8 cellular contexts compared by ENCODE assay signal in the genomic region with DNA sequence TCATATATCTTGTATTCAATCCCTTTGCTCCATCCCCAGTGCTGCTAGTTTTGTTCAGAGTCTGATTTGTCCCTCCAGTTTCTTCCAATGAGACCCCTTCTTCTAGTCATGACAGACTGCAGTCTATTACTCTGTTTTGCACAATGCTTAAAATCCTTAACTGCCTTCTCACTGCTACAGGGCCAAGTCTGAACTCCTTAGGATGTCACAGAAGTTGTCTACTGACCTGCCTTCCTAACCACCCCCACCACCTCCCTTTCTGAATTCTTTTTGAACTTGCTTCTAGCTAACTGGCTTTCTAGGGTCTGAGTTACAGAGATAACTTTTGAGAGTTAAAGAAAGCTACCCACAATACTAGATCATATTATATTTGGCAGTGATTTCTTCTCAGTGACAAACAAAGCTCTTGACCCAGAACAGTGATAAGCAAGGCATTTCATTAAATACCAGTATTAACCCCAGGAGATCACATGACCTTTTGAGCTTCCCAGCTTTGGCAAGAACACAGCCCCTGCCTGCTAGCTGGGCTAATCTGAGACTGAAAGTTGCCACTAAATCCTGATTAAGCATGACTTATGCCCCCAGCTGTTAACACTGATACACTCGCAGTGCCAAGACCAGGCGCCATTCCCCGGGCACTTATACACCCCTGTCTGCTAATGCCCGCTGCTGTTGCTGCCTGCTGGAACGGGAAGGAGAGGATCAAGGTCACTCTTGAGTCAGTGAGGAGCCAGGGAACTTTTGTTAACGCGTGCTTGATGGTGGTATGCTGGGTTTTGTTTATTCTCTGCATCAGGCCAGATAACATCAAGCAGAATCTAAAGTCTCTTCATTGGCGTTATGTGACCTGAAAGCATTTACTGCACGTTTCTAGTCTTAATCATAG. TPM values are rescaled to one million over a fixed set of nuclear protein-coding genes. Genes with fewer than 3 reads are reported as not detected.
DNase-seq lines count a peak whose midpoint lies in the region; ATAC-seq and TF ChIP-seq lines count a peak whose summit lies in the region.

No MANE protein-coding gene starts in this region.

- TF ChIP-seq POLR2A in esophagus muscularis mucosa (IDR thresholded peaks at IDR 0.05; ENCODE audit: low read depth) (no peak), uterus (IDR thresholded peaks at IDR 0.05) (no peak)

- H3K36me3 ChIP-seq in esophagus muscularis mucosa = no peaks in the 10 kb centered on the region
- no peaks in the 10 kb centered on the region for H3K36me3 ChIP-seq in uterus

- peaks cover 32% of the 10 kb centered on the region for H3K27me3 Mint-ChIP-seq in T-helper 1 cell treated with Interleukin-12 subunit alpha and Interleukin-12 subunit beta and Interleukin-4 antibody, amounts not matched to agents 30 μg/mL and 1 μg/mL, for 36 hours (ENCODE audit: low read depth)
- H3K27me3 Mint-ChIP-seq in mesothelial cell of epicardium (ENCODE audit: low read depth) = no peaks in the 10 kb centered on the region

- intact Hi-C loops in esophagus muscularis mucosa (cut with DNase I) = loop anchor here (10.0 kb wide), 1 partner anchor 427 kb away; no protein-coding TSS in a partner anchor
- intact Hi-C loops in uterus (cut with DNase I; ENCODE audit: low total_unique reads) = no loop called here

- WGBS in esophagus muscularis mucosa = 30% methylated on average over 9 of the region's 9 CpGs

- TF ChIP-seq CTCF in esophagus muscularis mucosa (IDR thresholded peaks at IDR 0.05) (no peak), mesothelial cell of epicardium (IDR thresholded peaks at IDR 0.05; ENCODE audit: unreplicated experiment) (no peak), uterus (IDR thresholded peaks at IDR 0.05) (no peak)

- no peaks in the 10 kb centered on the region for H3K27me3 ChIP-seq in esophagus muscularis mucosa
- no peaks in the 10 kb centered on the region for H3K27me3 ChIP-seq in uterus

- no peak overlapping the region for H3K4me3 Mint-ChIP-seq in T-helper 1 cell treated with Interleukin-12 subunit alpha and Interleukin-12 subunit beta and Interleukin-4 antibody, amounts not matched to agents 30 μg/mL and 1 μg/mL, for 36 hours
- H3K4me3 Mint-ChIP-seq in mesothelial cell of epicardium = peak overlapping the region; percentile 52

- no peaks in the 10 kb centered on the region for H3K36me3 Mint-ChIP-seq in T-helper 1 cell treated with Interleukin-12 subunit alpha and Interleukin-12 subunit beta and Interleukin-4 antibody, amounts not matched to agents 30 μg/mL and 1 μg/mL, for 36 hours (ENCODE audit: low read depth)
- H3K36me3 Mint-ChIP-seq in mesothelial cell of epicardium = no peaks in the 10 kb centered on the region

- H3K4me3 ChIP-seq in esophagus muscularis mucosa (peak overlapping the region; percentile 53 to 59 (median 58)), uterus (peak overlapping the region; percentile 42 to 50)

- H3K9me3 ChIP-seq in esophagus muscularis mucosa (no peaks in the 10 kb centered on the region), uterus (no peaks in the 10 kb centered on the region)

- ATAC-seq in HG02884 (IDR thresholded peaks at IDR 0.05; ENCODE audit: unreplicated experiment) (no peak), GM21737 (IDR thresholded peaks at IDR 0.05; ENCODE audit: unreplicated experiment) (no peak), HG03139 (IDR thresholded peaks at IDR 0.05; ENCODE audit: unreplicated experiment) (no peak)

- DNase-seq in T-helper 1 cell (no peak), esophagus muscularis mucosa (ENCODE audit: extremely low spot score) (no peak), mesothelial cell of epicardium (ENCODE audit: low spot score in 2 of 2, unreplicated experiment in 2 of 2) (no peak), uterus (peak; percentile 25 to 42)

- H3K4me1 ChIP-seq in esophagus muscularis mucosa = peaks cover 11 to 49% (median 42%) of the 10 kb centered on the region in 4 donors
- no peaks in the 10 kb centered on the region for H3K4me1 ChIP-seq in uterus

- H3K9me3 Mint-ChIP-seq in T-helper 1 cell treated with Interleukin-12 subunit alpha and Interleukin-12 subunit beta and Interleukin-4 antibody, amounts not matched to agents 30 μg/mL and 1 μg/mL, for 36 hours = no peaks in the 10 kb centered on the region
- H3K9me3 Mint-ChIP-seq in mesothelial cell of epicardium = no peaks in the 10 kb centered on the region

- peak overlapping the region; percentile 19 for H3K27ac Mint-ChIP-seq in T-helper 1 cell treated with Interleukin-12 subunit alpha and Interleukin-12 subunit beta and Interleukin-4 antibody, amounts not matched to agents 30 μg/mL and 1 μg/mL, for 36 hours
- peak overlapping the region; percentile 80 for H3K27ac Mint-ChIP-seq in mesothelial cell of epicardium

- H3K27ac ChIP-seq in esophagus muscularis mucosa (replicated peaks in 1 of 4) (peak overlapping the region; percentile 79 to 85 (median 81)), uterus (peak overlapping the region; percentile 90 to 97)

- no peak for TF ChIP-seq EP300 in esophagus muscularis mucosa (IDR thresholded peaks at IDR 0.05)

- H3K4me1 Mint-ChIP-seq in T-helper 1 cell treated with Interleukin-12 subunit alpha and Interleukin-12 subunit beta and Interleukin-4 antibody, amounts not matched to agents 30 μg/mL and 1 μg/mL, for 36 hours (ENCODE audit: low read depth) = peaks cover 3% of the 10 kb centered on the region
- peaks cover 44% of the 10 kb centered on the region for H3K4me1 Mint-ChIP-seq in mesothelial cell of epicardium

RNA-seq across cellular contexts. Expression of gene ADAMTSL1, which starts 36.4 kb away (rescaled TPM):
- total RNA-seq in esophagus muscularis mucosa (100 to 1,000 TPM in 3 of 4 donors, 10 to 100 TPM in 1; 81.7 to 172 (median 145) TPM), mesothelial cell of epicardium (44.1 to 48.0 TPM (median 45.2 TPM) in 3 replicates), uterus (100 to 1,000 TPM in 3 of 4 donors, 10 to 100 TPM in 1; 30.0 to 186 (median 138) TPM)

Comparison
In these comparisons a context has a peak if more than half of its experiments do, and no peak if none do; other contexts are left out.
1. DNase-seq: peak in uterus (2 of 2); none in T-helper 1 cell (0 of 5), esophagus muscularis mucosa (single experiment) and mesothelial cell of epicardium (0 of 2).